ENCODE assay signal across 9 cellular contexts in genomic region chr2:168469281-168469988, GRCh38. TPM values are rescaled to one million over a fixed set of nuclear protein-coding genes. Genes with fewer than 3 reads are reported as not detected.
DNase-seq lines count a peak whose midpoint lies in the region; ATAC-seq and TF ChIP-seq lines count a peak whose summit lies in the region.
"Had no signal": no experiment of that assay in that cellular context is flagged by ENCODE, and none has a peak within 500 bp of the region (broad histone marks: within the 10 kb centered on the region; RNA-seq: fewer than 3 reads in every experiment).

No MANE protein-coding gene starts in this region.

- H3K36me3 ChIP-seq in endodermal cell (ENCODE audit: control insufficient read depth, insufficient read depth, low read length) = no peaks in the 10 kb centered on the region
- H3K36me3 ChIP-seq in effector memory CD4-positive, alpha-beta T cell (ENCODE audit: control insufficient read depth, insufficient read depth, low read length) = no peaks in the 10 kb centered on the region

- H3K27me3 ChIP-seq in endodermal cell (ENCODE audit: control insufficient read depth, insufficient read depth, low read length, poor library complexity, severe bottlenecking) = no peaks in the 10 kb centered on the region
- no peaks in the 10 kb centered on the region for H3K27me3 ChIP-seq in effector memory CD4-positive, alpha-beta T cell (replicated peaks; ENCODE audit: control insufficient read depth, insufficient read depth, low read length, poor library complexity, severe bottlenecking)
- H3K27me3 ChIP-seq in right cardiac atrium (ENCODE audit: control insufficient read depth, insufficient read depth) = no peaks in the 10 kb centered on the region

- no peaks in the 10 kb centered on the region for H3K9me3 Mint-ChIP-seq in endodermal cell

- H3K4me3 ChIP-seq in endodermal cell (ENCODE audit: low read length) (no peak overlapping the region), right cardiac atrium (ENCODE audit: low read length) (no peak overlapping the region)
- no peak overlapping the region for H3K4me3 ChIP-seq in effector memory CD4-positive, alpha-beta T cell (ENCODE audit: insufficient read depth, low read depth, low read length, poor library complexity, severe bottlenecking)

- DNase-seq in GM13976 (ENCODE audit: low spot score) (peak; percentile 32), endodermal cell (no peak), putamen (ENCODE audit: low spot score) (no peak), hippocampal formation (lab: John Stamatoyannopoulos, UW) (no peak), right cardiac atrium (no peak)
- no peak for DNase-seq in effector memory CD4-positive, alpha-beta T cell
- DNase-seq: NCI-H1048 had no signal

- no peaks in the 10 kb centered on the region for H3K27me3 Mint-ChIP-seq in endodermal cell (ENCODE audit: insufficient read depth)

- intact Hi-C loops in right cardiac atrium (cut with DNase I) = loop anchor here in 1 of 4 donors (10.0 kb wide), 1 partner anchor 55 kb away; no protein-coding TSS in a partner anchor

- no peaks in the 10 kb centered on the region for H3K36me3 Mint-ChIP-seq in endodermal cell (ENCODE audit: low read depth)

- H3K4me1 ChIP-seq in endodermal cell (ENCODE audit: control insufficient read depth, insufficient read depth, low read length) (peaks cover 37% of the 10 kb centered on the region), right cardiac atrium (ENCODE audit: control insufficient read depth, insufficient read depth, low read length) (peaks cover 4% of the 10 kb centered on the region)
- H3K4me1 ChIP-seq in effector memory CD4-positive, alpha-beta T cell (ENCODE audit: control insufficient read depth, insufficient read depth, low read length, poor library complexity, severe bottlenecking) = peaks cover 11% of the 10 kb centered on the region

- H3K27ac ChIP-seq in endodermal cell (ENCODE audit: low read depth, low read length) (no peak overlapping the region), right cardiac atrium (ENCODE audit: low read length) (no peak overlapping the region)
- H3K27ac ChIP-seq in effector memory CD4-positive, alpha-beta T cell (ENCODE audit: insufficient read depth, low read length, poor library complexity, severe bottlenecking) = no peak overlapping the region

- no peak overlapping the region for H3K27ac Mint-ChIP-seq in endodermal cell

- ATAC-seq in GM21529 (IDR thresholded peaks at IDR 0.05; ENCODE audit: unreplicated experiment) = peak; percentile 58
- peak; percentile 58 for ATAC-seq in HG03521 (IDR thresholded peaks at IDR 0.05; ENCODE audit: unreplicated experiment)
- no peak for ATAC-seq in right cardiac atrium

- in situ Hi-C loops in GM13976 (cut with MboI; ENCODE audit: low sequenced_read_pairs, unreplicated experiment) = no loop called here

- 94 to 100% methylated on average over 2 to 3 of the region's 3 CpGs for WGBS in endodermal cell (ENCODE audit: insufficient coverage in 1 of 2, insufficient read length in 1 of 2), 2 experiments
- WGBS in right cardiac atrium = 84% methylated on average over 3 of the region's 3 CpGs

- H3K4me1 Mint-ChIP-seq in endodermal cell = peaks cover 69% of the 10 kb centered on the region

- H3K9ac ChIP-seq in endodermal cell (ENCODE audit: extremely low read depth, low read length, poor library complexity, severe bottlenecking) = no peak overlapping the region

- H3K4me3 Mint-ChIP-seq in endodermal cell = no peak overlapping the region

- H3K9me3 ChIP-seq in endodermal cell (ENCODE audit: control insufficient read depth, low read length) = no peaks in the 10 kb centered on the region
- H3K9me3 ChIP-seq in effector memory CD4-positive, alpha-beta T cell (ENCODE audit: control insufficient read depth, low read length) = no peaks in the 10 kb centered on the region
- no peaks in the 10 kb centered on the region for H3K9me3 ChIP-seq in right cardiac atrium (ENCODE audit: control insufficient read depth, low read length)

- no peak for TF ChIP-seq CTCF in GM13976 (IDR thresholded peaks at IDR 0.05; ENCODE audit: borderline replicate concordance, control extremely low read depth, extremely low read depth, insufficient read depth, missing control alignments)
- peak; percentile 12 for TF ChIP-seq CTCF in endodermal cell (conservative IDR thresholded peaks at IDR 0.05)

RNA-seq across cellular contexts. Expression of gene CERS6, which starts 13.4 kb away (rescaled TPM):
- total RNA-seq in endodermal cell (10 to 100 TPM; 41.3 to 52.0 TPM), right cardiac atrium (10 to 100 TPM; 47.6 to 71.5 (median 52.5) TPM)
- 31.7 TPM for polyA plus RNA-seq in endodermal cell (2013, experiment 1 of 2)
- polyA plus RNA-seq in endodermal cell (2013, experiment 2 of 2) = 31.6 TPM
- polyA plus RNA-seq in right cardiac atrium = 25.6 TPM

Comparison
In these comparisons a context has a peak if more than half of its experiments do, and no peak if none do; other contexts are left out.
1. ATAC-seq: peak in GM21529 (single experiment) and HG03521 (single experiment); none in right cardiac atrium (0 of 2).